5 cellular contexts compared by ENCODE assay signal in genomic region chr13:26095846-26096245, GRCh38. TPM values are rescaled to one million over a fixed set of nuclear protein-coding genes. Genes with fewer than 3 reads are reported as not detected.
"Had no signal": no experiment of that assay in that cellular context is flagged by ENCODE, and none has a peak within 500 bp of the region (broad histone marks: within the 10 kb centered on the region; RNA-seq: fewer than 3 reads in every experiment).

No MANE protein-coding gene starts in this region.

- H3K4me3 ChIP-seq: GM23338 had no signal

- DNase-seq: H9, HCEC 1CT, IMR-90 had no signal

RNA-seq across cellular contexts. Expression of gene SHISA2, which starts 44.0 kb away (rescaled TPM):
- total RNA-seq: HT-29, IMR-90 had no signal
